In the genomic region with DNA sequence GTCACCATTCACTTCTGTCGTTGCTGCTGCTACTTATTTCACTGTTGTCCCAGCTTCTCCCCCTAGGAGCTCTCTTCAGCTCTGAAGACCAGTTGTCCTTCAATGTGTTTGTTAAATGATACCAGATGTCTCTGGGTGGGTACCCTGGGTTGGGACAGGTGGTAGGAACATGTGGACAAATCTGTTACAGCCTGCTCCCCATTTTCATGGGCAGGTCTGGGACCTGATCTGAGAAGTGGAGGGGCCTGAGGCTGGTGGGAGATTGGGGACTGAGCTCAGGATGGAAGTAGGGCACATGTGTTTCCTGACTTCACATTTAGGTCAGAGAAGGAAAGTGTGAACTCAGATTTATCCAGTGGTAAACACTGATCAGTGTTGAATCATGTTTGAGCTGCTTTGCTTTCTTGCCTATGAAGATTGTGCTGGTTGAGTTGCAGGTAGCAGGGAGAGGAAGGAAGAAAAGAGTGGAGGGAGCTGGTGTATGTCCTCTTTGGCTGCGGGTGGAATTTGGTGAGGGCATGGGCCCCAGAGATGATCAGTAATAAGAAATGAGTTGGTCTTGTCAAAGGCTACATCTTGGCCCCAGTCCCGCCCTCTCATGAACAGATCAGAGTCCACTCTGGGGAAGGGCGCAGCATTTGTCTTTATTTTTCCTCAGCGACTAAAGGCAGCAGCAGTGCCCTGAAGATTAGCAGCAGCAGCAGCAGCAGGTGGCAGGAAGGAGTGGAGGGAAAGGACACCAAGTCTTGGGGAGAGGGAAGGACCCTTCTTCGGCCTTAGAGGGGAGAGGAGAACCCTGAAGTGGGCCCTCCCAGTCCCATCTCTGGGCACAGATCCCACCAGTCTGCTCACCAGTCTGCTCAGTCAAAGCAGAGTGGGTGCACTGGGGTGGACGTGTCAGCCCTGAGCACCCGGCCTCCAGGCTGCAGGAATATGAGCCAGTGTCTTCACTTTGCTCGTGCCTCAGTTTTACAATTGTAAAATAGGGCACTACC, we compare ENCODE assay signal across 20 cellular contexts. TPM values are rescaled to one million over a fixed set of nuclear protein-coding genes. Genes with fewer than 3 reads are reported as not detected.
DNase-seq lines count a peak whose midpoint lies in the region; ATAC-seq, FAIRE-seq and TF ChIP-seq lines count a peak whose summit lies in the region.
"Had no signal": no experiment of that assay in that cellular context is flagged by ENCODE, and none has a peak within 500 bp of the region (broad histone marks: within the 10 kb centered on the region; RNA-seq: fewer than 3 reads in every experiment).

No MANE protein-coding gene starts in this region.

- peaks cover 1% of the 10 kb centered on the region for H3K4me1 Mint-ChIP-seq in activated CD4-positive, alpha-beta T cell treated with anti-CD3 and anti-CD28 coated beads, Interleukin-2, amount 10 ng/mL, durations not matched to agents 24 days and 14 days

- no peaks in the 10 kb centered on the region for H3K9me3 Mint-ChIP-seq in activated CD4-positive, alpha-beta T cell treated with anti-CD3 and anti-CD28 coated beads, Interleukin-2, amount 10 ng/mL, durations not matched to agents 24 days and 14 days
- H3K9me3 Mint-ChIP-seq: activated T-helper 1 cell treated with anti-CD3 and anti-CD28 coated beads, Interleukin-12 subunit alpha, Interleukin-12 subunit beta, Interleukin-2, Interleukin-4 antibody, amounts not matched to agents 30 ng/mL and 10 ng/mL and 1 ng/mL, durations not matched to agents 14 hours and 24 hours and 36 hours; H9 had no signal

- CTCF ChIA-PET in K562 (lab: Yijun Ruan, JAX; ENCODE audit: low intra/inter-chr PET ratio) = no interaction called here

- no peaks in the 10 kb centered on the region for H3K9me3 ChIP-seq in K562 (replicated peaks; ENCODE audit: control insufficient read depth, insufficient read depth, low read depth, low read length)
- H3K9me3 ChIP-seq: left lung, pancreas, tibial artery had no signal

- H4K20me1 ChIP-seq in K562 (replicated peaks; ENCODE audit: control insufficient read depth, insufficient read depth, low read length) = no peaks in the 10 kb centered on the region

- no peak for TF ChIP-seq RAD21 in K562 (CRISPR knock-in tag; conservative IDR thresholded peaks at IDR 0.05 in 1 of 2, IDR thresholded peaks at IDR 0.05 in 1 of 2)

- H3K4me2 ChIP-seq in K562 (ENCODE audit: insufficient read depth, low read length) = peak overlapping the region; percentile 36; the same call in 1 of the 2 replicates

- H3K4me3 ChIP-seq in K562 = no peak overlapping the region
- H3K4me3 ChIP-seq: GM12878, left lung, pancreas, tibial artery had no signal

- FAIRE-seq in K562 (lab: Jason Lieb, UNC) = no peak
- peak; percentile 52 for FAIRE-seq in urothelium cell line (lab: Jason Lieb, UNC)
- FAIRE-seq: GM12878, pancreas had no signal

- H3K36me3 Mint-ChIP-seq in activated CD4-positive, alpha-beta T cell treated with anti-CD3 and anti-CD28 coated beads, Interleukin-2, amount 10 ng/mL, durations not matched to agents 24 days and 14 days (ENCODE audit: low read depth) = no peaks in the 10 kb centered on the region

- TF ChIP-seq EP300 in K562 (IDR thresholded peaks at IDR 0.05; ENCODE audit: low read length) = no peak

- no peaks in the 10 kb centered on the region for H3K36me3 ChIP-seq in K562 (ENCODE audit: control insufficient read depth, insufficient read depth, low read length)
- H3K36me3 ChIP-seq: left lung, pancreas, tibial artery had no signal

- no peak overlapping the region for H3K27ac Mint-ChIP-seq in activated CD4-positive, alpha-beta T cell treated with anti-CD3 and anti-CD28 coated beads, Interleukin-2, amount 10 ng/mL, durations not matched to agents 24 days and 14 days
- H3K27ac Mint-ChIP-seq: activated T-helper 1 cell treated with anti-CD3 and anti-CD28 coated beads, Interleukin-12 subunit alpha, Interleukin-12 subunit beta, Interleukin-2, Interleukin-4 antibody, amounts not matched to agents 30 ng/mL and 10 ng/mL and 1 ng/mL, durations not matched to agents 14 hours and 24 hours and 36 hours had no signal

- in situ Hi-C loops in K562 (cut with MboI) = no loop called here

- H3K4me1 ChIP-seq in K562 (replicated peaks in 1 of 2; ENCODE audit: control insufficient read depth in 2 of 2, insufficient read depth in 2 of 2, low read length in 2 of 2) = peaks cover 33 to 34% of the 10 kb centered on the region in 2 experiments
- H3K4me1 ChIP-seq: pancreas had no signal

- DNase-seq in activated CD4-positive, alpha-beta T cell treated with anti-CD3 and anti-CD28 coated beads, Interleukin-2, amount 10 ng/mL, durations not matched to agents 24 days and 14 days = peak; percentile 53
- DNase-seq in activated CD4-positive, alpha-beta T cell treated with anti-CD3 and anti-CD28 coated beads, Interleukin-2, amount 50 U/mL, for 1 hour = no peak
- no peak for DNase-seq in K562 (ENCODE audit: extremely low read depth in 1 of 4, low spot score in 3 of 4)
- peak; percentile 63 for DNase-seq in medulla oblongata (ENCODE audit: extremely low spot score)
- DNase-seq in urothelium cell line (ENCODE audit: low spot score) = no peak
- DNase-seq in EL = no peak
- DNase-seq: activated CD4-positive, alpha-beta T cell treated with anti-CD3 and anti-CD28 coated beads for 4 hours; left lung; NCI-H1048; NCI-H345; T-helper 2 cell had no signal

- no peaks in the 10 kb centered on the region for H3K27me3 ChIP-seq in K562 (ENCODE audit: control insufficient read depth in 2 of 2, insufficient read depth in 2 of 2, low read length in 2 of 2)
- H3K27me3 ChIP-seq: pancreas had no signal

- peak overlapping the region; percentile 38 to 43; a peak in 2 of 4 replicates for H3K9ac ChIP-seq in K562 (ENCODE audit: insufficient read depth in 1 of 2, low read depth in 2 of 2, low read length in 2 of 2)

- POLR2A ChIA-PET in K562 (lab: Yijun Ruan, JAX) = interaction anchor here (0.6 to 1.5 kb wide), 3 partner anchors 15 to 59 kb away, joined by 3 to 4 read pairs (median 4); no protein-coding TSS in a partner anchor

- ATAC-seq in K562 (no peak), GM19328 (IDR thresholded peaks at IDR 0.05; ENCODE audit: unreplicated experiment) (no peak), GM19351 (IDR thresholded peaks at IDR 0.05; ENCODE audit: unreplicated experiment) (no peak)
- ATAC-seq: GM12878 had no signal

- no TSS peak for BruUV-seq in K562 (replicated peaks; lab: Mats Ljungman, UMichigan)

- peak overlapping the region; percentile 65; the same call in 1 of the 3 replicates for H3K27ac ChIP-seq in K562 (ENCODE audit: extremely low read depth, low read depth, low read length)
- H3K27ac ChIP-seq: left lung, pancreas, tibial artery had no signal

- TF ChIP-seq CTCF in K562 (IDR thresholded peaks at IDR 0.05 in 2 of 3, conservative IDR thresholded peaks at IDR 0.05 in 1 of 3; ENCODE audit: insufficient read depth in 2 of 3, low read depth in 1 of 3, low read length in 3 of 3) = no peak

- peaks cover 7% of the 10 kb centered on the region for H3K9me1 ChIP-seq in K562 (ENCODE audit: control insufficient read depth, insufficient read depth, low read length)

- 53% methylated on average over 9 of the region's 9 CpGs for WGBS in K562 (ENCODE audit: insufficient coverage, low coverage, missing lambda C conversion rate)

- H3K79me2 ChIP-seq in K562 (ENCODE audit: control insufficient read depth, insufficient read depth, low read length) = no peaks in the 10 kb centered on the region

- H2AFZ ChIP-seq in K562 (ENCODE audit: low read depth, low read length) = peak overlapping the region; percentile 46

- intact Hi-C loops in activated CD4-positive, alpha-beta T cell treated with anti-CD3 and anti-CD28 coated beads, Interleukin-2, amount 10 ng/mL, durations not matched to agents 24 days and 14 days (cut with micrococcal nuclease) = no loop called here
- intact Hi-C loops in K562 (cut with micrococcal nuclease) = no loop called here

- TF ChIP-seq POLR2A in K562 (conservative IDR thresholded peaks at IDR 0.05) = no peak

- H3K4me3 Mint-ChIP-seq in activated CD4-positive, alpha-beta T cell treated with anti-CD3 and anti-CD28 coated beads, Interleukin-2, amount 10 ng/mL, durations not matched to agents 24 days and 14 days = no peak overlapping the region
- H3K4me3 Mint-ChIP-seq: activated T-helper 1 cell treated with anti-CD3 and anti-CD28 coated beads, Interleukin-12 subunit alpha, Interleukin-12 subunit beta, Interleukin-2, Interleukin-4 antibody, amounts not matched to agents 30 ng/mL and 10 ng/mL and 1 ng/mL, durations not matched to agents 14 hours and 24 hours and 36 hours; H9 had no signal

- peaks cover 14% of the 10 kb centered on the region for H3K27me3 Mint-ChIP-seq in activated CD4-positive, alpha-beta T cell treated with anti-CD3 and anti-CD28 coated beads, Interleukin-2, amount 10 ng/mL, durations not matched to agents 24 days and 14 days

RNA-seq across cellular contexts. Expression of gene EFTUD2, which starts 6.1 kb away (rescaled TPM):
- total RNA-seq in activated CD4-positive, alpha-beta T cell treated with anti-CD3 and anti-CD28 coated beads, Interleukin-2, amount 10 ng/mL, durations not matched to agents 24 days and 14 days = 244 and 262 TPM in 2 replicates
- 580 and 635 TPM in 2 replicates for total RNA-seq in K562 (2011; cell fraction: chromatin; rRNA removed; ENCODE audit: low replicate concordance)
- total RNA-seq in K562 (2011; cell fraction: nucleolus; rRNA removed) = 198 and 214 TPM in 2 replicates
- 312 and 334 TPM in 2 replicates for total RNA-seq in K562 (2011; cell fraction: nucleoplasm; rRNA removed)
- total RNA-seq in K562 (2014; rRNA removed) (191 and 208 TPM in 2 replicates), K562 (2014; rRNA removed; fragmentation: Illumina TruSeq; extraction: Trizol) (233 and 253 TPM in 2 replicates), K562 (2015; rRNA removed; fragmentation: Illumina TruSeq; extraction: Trizol) (205 and 218 TPM in 2 replicates), K562 (2021) (234 and 245 TPM in 2 replicates)
- polyA plus RNA-seq in K562 (2011; rRNA removed) (287 and 362 TPM in 2 replicates), K562 (2014; fragmentation: Illumina TruSeq; extraction: Trizol) (222 and 225 TPM in 2 replicates), K562 (2014; fragmentation: Nextera tagmentation; extraction: Ambion mirVana) (100 to 1,000 TPM in 1 of 2 experiments, 10 to 100 TPM in 1; 65.8 to 116 TPM), K562 (2014; rRNA removed) (125 and 138 TPM in 2 replicates)
- 202 and 205 TPM in 2 replicates for polyA plus RNA-seq in K562 (2011; cell fraction: cytosol; rRNA removed)
- 245 and 269 TPM in 2 replicates for polyA plus RNA-seq in K562 (2011; cell fraction: nucleus; rRNA removed)
- polyA plus RNA-seq in K562 (2012) = 126 and 176 TPM in 2 replicates
- 919 and 1,083 TPM in 2 replicates for polyA minus RNA-seq in K562 (2011; rRNA and poly(A)+ RNA removed)
- 160 and 168 TPM in 2 replicates for polyA minus RNA-seq in K562 (2011; cell fraction: cytosol; rRNA and poly(A)+ RNA removed)
- polyA minus RNA-seq in K562 (2011; cell fraction: nucleus; rRNA and poly(A)+ RNA removed) = 120 and 201 TPM in 2 replicates

RNA-seq across cellular contexts. Expression of gene GFAP, which starts 10.0 kb away (rescaled TPM):
- total RNA-seq in activated CD4-positive, alpha-beta T cell treated with anti-CD3 and anti-CD28 coated beads, Interleukin-2, amount 10 ng/mL, durations not matched to agents 24 days and 14 days = not detected in 2 replicates
- total RNA-seq in K562 (2011; cell fraction: chromatin; rRNA removed; ENCODE audit: low replicate concordance) = 1.1 and 2.2 TPM in 2 replicates
- total RNA-seq in K562 (2011; cell fraction: nucleolus; rRNA removed) = 0.53 and 1.0 TPM in 2 replicates
- total RNA-seq in K562 (2011; cell fraction: nucleoplasm; rRNA removed) = 0.95 and 1.5 TPM in 2 replicates
- total RNA-seq in K562 (2014; rRNA removed) (0.36 and 2.1 TPM in 2 replicates), K562 (2014; rRNA removed; fragmentation: Illumina TruSeq; extraction: Trizol) (0.26 and 0.65 TPM in 2 replicates), K562 (2015; rRNA removed; fragmentation: Illumina TruSeq; extraction: Trizol) (0.07 and 0.45 TPM in 2 replicates), K562 (2021) (0.25 and 1.4 TPM in 2 replicates)
- polyA plus RNA-seq in K562 (2011; rRNA removed) (0.54 and 0.61 TPM in 2 replicates), K562 (2014; fragmentation: Illumina TruSeq; extraction: Trizol) (0.58 and 0.96 TPM in 2 replicates), K562 (2014; fragmentation: Nextera tagmentation; extraction: Ambion mirVana) (under 1 TPM in 1 of 2 experiments, not detected in 1; 0.11 TPM), K562 (2014; rRNA removed) (0.35 and 0.90 TPM in 2 replicates)
- polyA plus RNA-seq in K562 (2011; cell fraction: cytosol; rRNA removed) = 0.55 and 0.64 TPM in 2 replicates
- 0.91 and 1.0 TPM in 2 replicates for polyA plus RNA-seq in K562 (2011; cell fraction: nucleus; rRNA removed)
- 0.85 and 3.1 TPM in 2 replicates for polyA plus RNA-seq in K562 (2012)
- 0.03 and 0.56 TPM in 2 replicates for polyA minus RNA-seq in K562 (2011; rRNA and poly(A)+ RNA removed)
- not detected in 2 replicates for polyA minus RNA-seq in K562 (2011; cell fraction: cytosol; rRNA and poly(A)+ RNA removed)
- 0.22 and 0.27 TPM in 2 replicates for polyA minus RNA-seq in K562 (2011; cell fraction: nucleus; rRNA and poly(A)+ RNA removed)
- total RNA-seq: activated T-helper 1 cell treated with anti-CD3 and anti-CD28 coated beads, Interleukin-12 subunit alpha, Interleukin-12 subunit beta, Interleukin-2, Interleukin-4 antibody, amounts not matched to agents 30 ng/mL and 10 ng/mL and 1 ng/mL, durations not matched to agents 14 hours and 24 hours and 36 hours; GM12878; OCI-LY7 had no signal

RNA-seq across cellular contexts. Expression of gene KIF18B, which starts 42.3 kb away (rescaled TPM):
- 42.1 and 42.7 TPM in 2 replicates for total RNA-seq in activated CD4-positive, alpha-beta T cell treated with anti-CD3 and anti-CD28 coated beads, Interleukin-2, amount 10 ng/mL, durations not matched to agents 24 days and 14 days
- total RNA-seq in K562 (2011; cell fraction: chromatin; rRNA removed; ENCODE audit: low replicate concordance) = 142 and 262 TPM in 2 replicates
- total RNA-seq in K562 (2011; cell fraction: nucleolus; rRNA removed) = 144 and 163 TPM in 2 replicates
- 146 and 190 TPM in 2 replicates for total RNA-seq in K562 (2011; cell fraction: nucleoplasm; rRNA removed)
- 12.2 and 13.5 TPM in 2 replicates for total RNA-seq in K562 (2014; rRNA removed)
- 5.6 and 8.4 TPM in 2 replicates for total RNA-seq in K562 (2014; rRNA removed; fragmentation: Illumina TruSeq; extraction: Trizol)
- total RNA-seq in K562 (2015; rRNA removed; fragmentation: Illumina TruSeq; extraction: Trizol) = 13.2 and 13.7 TPM in 2 replicates
- total RNA-seq in K562 (2021) = 39.5 and 42.8 TPM in 2 replicates
- 19.6 and 45.5 TPM in 2 replicates for polyA plus RNA-seq in K562 (2011; rRNA removed)
- 23.9 TPM in 2 replicates for polyA plus RNA-seq in K562 (2011; cell fraction: cytosol; rRNA removed)
- polyA plus RNA-seq in K562 (2011; cell fraction: nucleus; rRNA removed) = 91.3 and 126 TPM in 2 replicates
- 15.1 and 19.2 TPM in 2 replicates for polyA plus RNA-seq in K562 (2012)
- polyA plus RNA-seq in K562 (2014; fragmentation: Illumina TruSeq; extraction: Trizol) = 23.2 and 28.8 TPM in 2 replicates
- 1 to 10 TPM; 2.0 to 3.0 TPM for polyA plus RNA-seq in K562 (2014; fragmentation: Nextera tagmentation; extraction: Ambion mirVana)
- polyA plus RNA-seq in K562 (2014; rRNA removed) = 32.2 and 42.7 TPM in 2 replicates
- 16.5 and 16.9 TPM in 2 replicates for polyA minus RNA-seq in K562 (2011; rRNA and poly(A)+ RNA removed)
- 15.9 and 24.5 TPM in 2 replicates for polyA minus RNA-seq in K562 (2011; cell fraction: cytosol; rRNA and poly(A)+ RNA removed)
- polyA minus RNA-seq in K562 (2011; cell fraction: nucleus; rRNA and poly(A)+ RNA removed) = 31.2 and 36.0 TPM in 2 replicates

RNA-seq across cellular contexts. Expression of gene HIGD1B, which starts 57.6 kb away (rescaled TPM):
- total RNA-seq in activated CD4-positive, alpha-beta T cell treated with anti-CD3 and anti-CD28 coated beads, Interleukin-2, amount 10 ng/mL, durations not matched to agents 24 days and 14 days = not detected in 2 replicates
- not detected in 2 replicates for total RNA-seq in K562 (2011; cell fraction: chromatin; rRNA removed; ENCODE audit: low replicate concordance)
- total RNA-seq in K562 (2011; cell fraction: nucleolus; rRNA removed) = not detected in 2 replicates
- not detected in 2 replicates for total RNA-seq in K562 (2011; cell fraction: nucleoplasm; rRNA removed)
- total RNA-seq in K562 (2014; rRNA removed) = not detected in 2 replicates
- total RNA-seq in K562 (2014; rRNA removed; fragmentation: Illumina TruSeq; extraction: Trizol) = not detected in 2 replicates
- not detected in 2 replicates for total RNA-seq in K562 (2015; rRNA removed; fragmentation: Illumina TruSeq; extraction: Trizol)
- not detected in 2 replicates for total RNA-seq in K562 (2021)
- polyA plus RNA-seq in K562 (2011; rRNA removed) = not detected in 2 replicates
- polyA plus RNA-seq in K562 (2011; cell fraction: cytosol; rRNA removed) = not detected in 2 replicates
- not detected in 2 replicates for polyA plus RNA-seq in K562 (2011; cell fraction: nucleus; rRNA removed)
- 0.22 TPM in 1 of 2 replicates, not detected in the other for polyA plus RNA-seq in K562 (2012)
- polyA plus RNA-seq in K562 (2014; fragmentation: Illumina TruSeq; extraction: Trizol) = not detected in 2 replicates
- polyA plus RNA-seq in K562 (2014; fragmentation: Nextera tagmentation; extraction: Ambion mirVana) = not detected
- polyA plus RNA-seq in K562 (2014; rRNA removed) = not detected in 2 replicates
- polyA minus RNA-seq in K562 (2011; rRNA and poly(A)+ RNA removed) = not detected in 2 replicates
- not detected in 2 replicates for polyA minus RNA-seq in K562 (2011; cell fraction: cytosol; rRNA and poly(A)+ RNA removed)
- not detected in 2 replicates for polyA minus RNA-seq in K562 (2011; cell fraction: nucleus; rRNA and poly(A)+ RNA removed)
- total RNA-seq: activated T-helper 1 cell treated with anti-CD3 and anti-CD28 coated beads, Interleukin-12 subunit alpha, Interleukin-12 subunit beta, Interleukin-2, Interleukin-4 antibody, amounts not matched to agents 30 ng/mL and 10 ng/mL and 1 ng/mL, durations not matched to agents 14 hours and 24 hours and 36 hours; GM12878; H9; HT1080; OCI-LY7 had no signal

Comparison
In these comparisons a context has a peak if more than half of its experiments do, and no peak if none do; other contexts are left out.
1. DNase-seq: peak in activated CD4-positive, alpha-beta T cell treated with anti-CD3 and anti-CD28 coated beads, Interleukin-2, amount 10 ng/mL, durations not matched to agents 24 days and 14 days (single experiment) and medulla oblongata (single experiment); none in activated CD4-positive, alpha-beta T cell treated with anti-CD3 and anti-CD28 coated beads, Interleukin-2, amount 50 U/mL, for 1 hour (single experiment), K562 (0 of 4), urothelium cell line (single experiment) and EL (single experiment).